ENCODE assay signal across 16 cellular contexts in genomic region chr17:2267354-2267753, GRCh38. TPM values are rescaled to one million over a fixed set of nuclear protein-coding genes. Genes with fewer than 3 reads are reported as not detected.
DNase-seq lines count a peak whose midpoint lies in the region; ATAC-seq and TF ChIP-seq lines count a peak whose summit lies in the region.
"Had no signal": no experiment of that assay in that cellular context is flagged by ENCODE, and none has a peak within 500 bp of the region (broad histone marks: within the 10 kb centered on the region; RNA-seq: fewer than 3 reads in every experiment).

No MANE protein-coding gene starts in this region.

- H3K4me1 Mint-ChIP-seq in activated CD8-positive, alpha-beta memory T cell treated with anti-CD3 and anti-CD28 coated beads, Interleukin-2, amount 10 ng/mL, durations not matched to agents 7 days and 5 days: peaks cover 82% of the 10 kb centered on the region

- H3K4me2 ChIP-seq in BLaER1 (peak overlapping the region; percentile 82), DND-41 (ENCODE audit: insufficient read depth, low read length) (peak overlapping the region; percentile 67)

- ATAC-seq in DND-41 (ENCODE audit: insufficient read depth, low read depth) (no peak), HG02870 (IDR thresholded peaks at IDR 0.05; ENCODE audit: unreplicated experiment) (no peak)
- ATAC-seq in activated CD8-positive, alpha-beta memory T cell treated with anti-CD3 and anti-CD28 coated beads, Interleukin-2, amount 10 ng/mL, durations not matched to agents 7 days and 5 days: no peak

- no peaks in the 10 kb centered on the region for H3K27me3 ChIP-seq in BLaER1
- H3K27me3 ChIP-seq in DND-41 (ENCODE audit: insufficient read depth, low read length, poor library complexity): no peaks in the 10 kb centered on the region
- no peaks in the 10 kb centered on the region for H3K27me3 ChIP-seq in mucosa of rectum (ENCODE audit: control insufficient read depth in 2 of 2, insufficient read depth in 2 of 2, low read length in 2 of 2)
- H3K27me3 ChIP-seq: right lobe of liver had no signal

- no peaks in the 10 kb centered on the region for H3K9me3 Mint-ChIP-seq in activated CD8-positive, alpha-beta memory T cell treated with anti-CD3 and anti-CD28 coated beads, Interleukin-2, amount 10 ng/mL, durations not matched to agents 7 days and 5 days (ENCODE audit: low read depth)

- H2AFZ ChIP-seq in DND-41 (ENCODE audit: low read depth, low read length): no peak overlapping the region; the same call in 1 of the 2 replicates

- peak overlapping the region; percentile 79 for H3K4me3 Mint-ChIP-seq in activated CD8-positive, alpha-beta memory T cell treated with anti-CD3 and anti-CD28 coated beads, Interleukin-2, amount 10 ng/mL, durations not matched to agents 7 days and 5 days

- H3K79me2 ChIP-seq in DND-41 (ENCODE audit: insufficient read depth, low read length): peaks cover 39% of the 10 kb centered on the region

- DNase-seq in DND-41: no peak
- no peak for DNase-seq in activated CD8-positive, alpha-beta memory T cell treated with anti-CD3 and anti-CD28 coated beads, Interleukin-2, amount 10 ng/mL, durations not matched to agents 7 days and 5 days
- DNase-seq in iPS-NIHi7 (ENCODE audit: extremely low spot score): no peak
- DNase-seq in MV-4-11 (lab: John Stamatoyannopoulos, UW): no peak
- no peak for DNase-seq in hepatic stellate cell (ENCODE audit: low spot score)
- DNase-seq: anterior cingulate cortex; EL; NCI-H1417 treated with DMSO at 0.1 percent for 48 hours; occipital lobe; right lobe of liver; SHP77; stimulated activated CD4-positive, alpha-beta T cell treated with anti-CD3 and anti-CD28 coated beads, Interleukin-4, amount 100 ng/mL, for 1 hour had no signal

- H3K36me3 ChIP-seq in BLaER1 (peaks cover 41% of the 10 kb centered on the region), DND-41 (ENCODE audit: insufficient read depth, low read length) (peaks cover 39% of the 10 kb centered on the region), mucosa of rectum (ENCODE audit: control insufficient read depth in 2 of 2, insufficient read depth in 2 of 2, low read length in 2 of 2) (peaks cover 2 to 12% of the 10 kb centered on the region in 2 donors)
- H3K36me3 ChIP-seq: right lobe of liver had no signal

- H3K4me3 ChIP-seq in BLaER1: no peak overlapping the region
- H3K4me3 ChIP-seq in DND-41 (ENCODE audit: low read depth in 1 of 2, low read length in 2 of 2): peak overlapping the region in 1 of 2 experiments; percentile 53; a peak in 2 of 4 replicates
- H3K4me3 ChIP-seq in mucosa of rectum (ENCODE audit: low read length in 2 of 2): no peak overlapping the region
- H3K4me3 ChIP-seq: right lobe of liver had no signal

- H3K27ac Mint-ChIP-seq in activated CD8-positive, alpha-beta memory T cell treated with anti-CD3 and anti-CD28 coated beads, Interleukin-2, amount 10 ng/mL, durations not matched to agents 7 days and 5 days: peak overlapping the region; percentile 100

- H3K9ac ChIP-seq in BLaER1: peak overlapping the region; percentile 68
- peak overlapping the region; percentile 54 for H3K9ac ChIP-seq in DND-41 (ENCODE audit: low read depth, low read length)
- no peak overlapping the region for H3K9ac ChIP-seq in mucosa of rectum (ENCODE audit: low read depth in 1 of 2, low read length in 2 of 2)

- H3K36me3 Mint-ChIP-seq in activated CD8-positive, alpha-beta memory T cell treated with anti-CD3 and anti-CD28 coated beads, Interleukin-2, amount 10 ng/mL, durations not matched to agents 7 days and 5 days: peaks cover 39% of the 10 kb centered on the region

- H3K4me1 ChIP-seq in BLaER1: peaks cover 74% of the 10 kb centered on the region
- peaks cover 43% of the 10 kb centered on the region for H3K4me1 ChIP-seq in DND-41 (ENCODE audit: insufficient read depth, low read length)
- H3K4me1 ChIP-seq in mucosa of rectum (ENCODE audit: control insufficient read depth in 2 of 2, insufficient read depth in 2 of 2, low read length in 2 of 2): peaks cover 0 to 1% of the 10 kb centered on the region in 2 donors

- H4K20me1 ChIP-seq in BLaER1: no peaks in the 10 kb centered on the region
- H4K20me1 ChIP-seq in DND-41 (ENCODE audit: insufficient read depth, low read length): no peaks in the 10 kb centered on the region

- H3K27ac ChIP-seq in BLaER1 (peak overlapping the region; percentile 84), DND-41 (ENCODE audit: low read length) (peak overlapping the region; percentile 93), mucosa of rectum (ENCODE audit: low read depth in 2 of 2, low read length in 2 of 2) (peak overlapping the region; percentile 55 to 73)
- H3K27ac ChIP-seq: C4-2B had no signal

- CTCF ChIA-PET in activated CD8-positive, alpha-beta memory T cell treated with anti-CD3 and anti-CD28 coated beads, Interleukin-2, amount 10 ng/mL, durations not matched to agents 7 days and 5 days (lab: Charles Lee): interaction anchor here (1.1 to 13.9 kb wide), 8 partner anchors 9 to 211 kb away, joined by 3 to 167 read pairs (median 6); partner anchors contain the start of gene HIC1

- H3K9me3 ChIP-seq in BLaER1 (no peaks in the 10 kb centered on the region), DND-41 (ENCODE audit: insufficient read depth, low read length, severe bottlenecking) (no peaks in the 10 kb centered on the region), mucosa of rectum (ENCODE audit: control insufficient read depth in 2 of 2, low read length in 2 of 2) (no peaks in the 10 kb centered on the region)
- H3K9me3 ChIP-seq: right lobe of liver had no signal

- TF ChIP-seq CTCF in DND-41 (IDR thresholded peaks at IDR 0.05; ENCODE audit: borderline replicate concordance, extremely low read depth, low read length, poor library complexity, severe bottlenecking): no peak

- no peaks in the 10 kb centered on the region for H3K27me3 Mint-ChIP-seq in activated CD8-positive, alpha-beta memory T cell treated with anti-CD3 and anti-CD28 coated beads, Interleukin-2, amount 10 ng/mL, durations not matched to agents 7 days and 5 days

RNA-seq across cellular contexts. Expression of gene SMG6, which starts 36.2 kb away (rescaled TPM):
- 10 to 100 TPM; 46.7 to 60.9 TPM for total RNA-seq in activated CD8-positive, alpha-beta memory T cell treated with anti-CD3 and anti-CD28 coated beads, Interleukin-2, amount 10 ng/mL, durations not matched to agents 7 days and 5 days

RNA-seq across cellular contexts. Expression of gene SRR, which starts 36.4 kb away (rescaled TPM):
- 10 to 100 TPM; 18.6 to 18.8 TPM for total RNA-seq in activated CD8-positive, alpha-beta memory T cell treated with anti-CD3 and anti-CD28 coated beads, Interleukin-2, amount 10 ng/mL, durations not matched to agents 7 days and 5 days

Comparison
In these comparisons a context has a peak if more than half of its experiments do, and no peak if none do; other contexts are left out.
1. H3K9ac ChIP-seq: peak in BLaER1 (single experiment) and DND-41 (single experiment); none in mucosa of rectum (0 of 2).
2. Peak in every context shown above with its lines, with median percentiles within 50 percentile points of each other: H3K27ac ChIP-seq.